Comparison of ENCODE assay signal across 8 cellular contexts in genomic region chr2:24824966-24825882, GRCh38. TPM values are rescaled to one million over a fixed set of nuclear protein-coding genes. Genes with fewer than 3 reads are reported as not detected.
DNase-seq lines count a peak whose midpoint lies in the region; ATAC-seq and TF ChIP-seq lines count a peak whose summit lies in the region.

No MANE protein-coding gene starts in this region.

- H3K9me3 ChIP-seq in heart left ventricle: no peaks in the 10 kb centered on the region

- POLR2A ChIA-PET in RWPE1 (lab: Yijun Ruan, JAX; ENCODE audit: low non-redundant PET): no interaction called here

- 87 to 90% (median 89%) methylated on average over 16 of the region's 16 CpGs for WGBS in heart left ventricle, 4 donors

- H3K27ac ChIP-seq in heart left ventricle (no peak overlapping the region), RWPE1 (peak overlapping the region; percentile 41; the same call in 1 of the 2 replicates)

- CTCF ChIA-PET in RWPE1 (lab: Yijun Ruan, JAX): interaction anchor here (0.6 to 0.7 kb wide), 2 partner anchors 46 to 259 kb away, joined by 3 read pairs; no protein-coding TSS in a partner anchor

- peaks cover 0 to 36% (median 19%) of the 10 kb centered on the region in 9 donors for H3K36me3 ChIP-seq in heart left ventricle

- no peaks in the 10 kb centered on the region for H3K27me3 ChIP-seq in heart left ventricle

- ATAC-seq in heart left ventricle (no peak), GM21619 (IDR thresholded peaks at IDR 0.05; ENCODE audit: unreplicated experiment) (no peak)

- H3K4me1 ChIP-seq in heart left ventricle: peaks cover 0 to 16% (median 11%) of the 10 kb centered on the region in 12 donors

- no peak overlapping the region for H3K4me3 ChIP-seq in heart left ventricle
- no peak overlapping the region for H3K4me3 ChIP-seq in epithelial cell of proximal tubule (ENCODE audit: low read depth, low read length)

- TF ChIP-seq POLR2A in heart left ventricle (IDR thresholded peaks at IDR 0.05): no peak

- intact Hi-C loops in heart left ventricle (cut with DNase I): loop anchor here in 3 of 10 donors (5.0 to 10.0 kb wide), 4 partner anchors 33 to 600 kb away; partner anchors contain the start of genes CENPO (in 1 of the 3) and PTRHD1 (in 1 of the 3)
- intact Hi-C loops in cardiac septum (cut with DNase I): no loop called here

- TF ChIP-seq CTCF in heart left ventricle (IDR thresholded peaks at IDR 0.05) (peak in 10 of 12 donors; percentile 24 to 45 (median 38)), RWPE1 (conservative IDR thresholded peaks at IDR 0.05; ENCODE audit: low read depth) (0 out of 2 replicates have a peak, but pooled peaks have one; percentile 23), epithelial cell of proximal tubule (conservative IDR thresholded peaks at IDR 0.05; ENCODE audit: low read depth, low read length) (peak; percentile 61)

- DNase-seq in heart left ventricle: no peak
- no peak for DNase-seq in cardiac septum (ENCODE audit: low spot score)
- no peak for DNase-seq in RWPE1 (ENCODE audit: low spot score)
- no peak for DNase-seq in epithelial cell of proximal tubule (ENCODE audit: low read depth)
- DNase-seq in stimulated activated CD4-positive, alpha-beta T cell treated with anti-CD3 and anti-CD28 coated beads, TNF-alpha, amount 100 ng/mL, for 48 hours (ENCODE audit: low read depth in 3 of 3): peak in 2 of 3 donors; percentile 13 to 20
- DNase-seq in epidermal melanocyte (ENCODE audit: insufficient read length, low spot score): no peak
- DNase-seq in NK-92 treated with Interleukin-12 subunit alpha and Interleukin-12 subunit beta, amount 100 ng/mL, for 24 hours (lab: John Stamatoyannopoulos, UW): no peak

RNA-seq across cellular contexts. Expression of gene CENPO, which starts 32.0 kb away (rescaled TPM):
- 1 to 10 TPM; 1.6 to 9.2 (median 2.7) TPM for total RNA-seq in heart left ventricle
- 1 to 10 TPM; 1.5 to 2.4 TPM for polyA plus RNA-seq in heart left ventricle
- 2.3 TPM for total RNA-seq in cardiac septum
- total RNA-seq in epithelial cell of proximal tubule: 18.0 and 36.5 TPM in 2 replicates

RNA-seq across cellular contexts. Expression of gene PTRHD1, which starts 32.0 kb away (rescaled TPM):
- 10 to 100 TPM; 12.6 to 37.1 (median 31.1) TPM for total RNA-seq in heart left ventricle
- polyA plus RNA-seq in heart left ventricle: 10 to 100 TPM; 17.4 to 19.7 TPM
- total RNA-seq in cardiac septum: 23.2 TPM
- 50.3 and 58.3 TPM in 2 replicates for total RNA-seq in epithelial cell of proximal tubule

Comparison
In these comparisons a context has a peak if more than half of its experiments do, and no peak if none do; other contexts are left out.
1. DNase-seq: peak in stimulated activated CD4-positive, alpha-beta T cell treated with anti-CD3 and anti-CD28 coated beads, TNF-alpha, amount 100 ng/mL, for 48 hours (2 of 3); none in heart left ventricle (0 of 5), cardiac septum (single experiment), RWPE1 (single experiment), epithelial cell of proximal tubule (single experiment), epidermal melanocyte (single experiment) and NK-92 treated with Interleukin-12 subunit alpha and Interleukin-12 subunit beta, amount 100 ng/mL, for 24 hours (single experiment).
2. Peak in every context shown above with its lines, with median percentiles within 50 percentile points of each other: CTCF ChIP-seq.